20 cellular contexts compared by ENCODE assay signal in the genomic region with DNA sequence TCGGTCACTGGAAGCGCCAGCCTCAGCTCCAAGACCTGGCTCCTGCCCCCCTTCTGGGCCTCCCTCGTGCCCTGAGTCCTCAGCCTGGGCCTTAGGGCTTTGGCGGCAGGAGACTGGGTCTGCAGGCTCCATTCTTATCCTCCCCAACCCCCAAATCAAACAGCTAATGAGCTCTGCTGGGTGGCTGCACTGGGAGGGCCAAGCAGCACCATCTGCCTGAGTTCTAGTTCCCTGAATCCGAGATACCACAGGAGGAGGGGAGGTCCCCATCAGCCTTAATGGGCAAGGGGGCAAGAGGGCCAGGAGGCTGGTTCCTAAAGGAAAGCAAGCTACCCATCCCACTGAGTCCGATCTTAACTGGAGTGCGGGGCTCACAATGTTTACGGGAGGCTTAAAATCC. TPM values are rescaled to one million over a fixed set of nuclear protein-coding genes. Genes with fewer than 3 reads are reported as not detected.
DNase-seq lines count a peak whose midpoint lies in the region; ATAC-seq and TF ChIP-seq lines count a peak whose summit lies in the region.
"Had no signal": no experiment of that assay in that cellular context is flagged by ENCODE, and none has a peak within 500 bp of the region (broad histone marks: within the 10 kb centered on the region; RNA-seq: fewer than 3 reads in every experiment).

No MANE protein-coding gene starts in this region.

- TF ChIP-seq CTCF in CD14-positive monocyte (IDR thresholded peaks at IDR 0.05) = no peak
- TF ChIP-seq CTCF in brain (conservative IDR thresholded peaks at IDR 0.05) = no peak

- H3K27ac Mint-ChIP-seq in CD14-positive monocyte (no peak overlapping the region), brain (peak overlapping the region in 4 of 5 experiments; percentile 34 to 92 (median 62))
- H3K27ac Mint-ChIP-seq: CD8-positive, alpha-beta T cell; naive B cell had no signal

- DNase-seq in CD14-positive monocyte (ENCODE audit: low spot score) = peak; percentile 7
- peak; percentile 63 for DNase-seq in DMS53 (lab: John Stamatoyannopoulos, UW)
- peak; percentile 68 for DNase-seq in NCI-H2171 treated with DMSO at 0.1 percent for 48 hours (lab: John Stamatoyannopoulos, UW)
- no peak for DNase-seq in germinal center (ENCODE audit: low spot score)
- no peak for DNase-seq in NCI-H2029 treated with DMSO at 0.1 percent for 48 hours (lab: John Stamatoyannopoulos, UW)
- no peak for DNase-seq in cerebellum (ENCODE audit: low spot score)
- DNase-seq: activated CD4-positive, alpha-beta T cell treated with anti-CD3 and anti-CD28 coated beads for 4 hours; activated CD8-positive, alpha-beta memory T cell treated with anti-CD3 and anti-CD28 coated beads, Interleukin-2, amount 50 U/mL, for 4 hours; activated effector memory CD4-positive, alpha-beta T cell treated with Interleukin-2 at 50 U/mL for 16 hours; CD8-positive, alpha-beta T cell; heart right ventricle; mammary epithelial cell; naive B cell; NCI-H526 treated with DMSO at 0.1 percent for 48 hours; stimulated activated CD4-positive, alpha-beta T cell treated with anti-CD3 and anti-CD28 coated beads, Interleukin-4, amount 100 ng/mL, for 1 hour had no signal

- H3K4me3 Mint-ChIP-seq in CD14-positive monocyte = no peak overlapping the region
- no peak overlapping the region for H3K4me3 Mint-ChIP-seq in brain
- H3K4me3 Mint-ChIP-seq: CD8-positive, alpha-beta T cell; naive B cell had no signal

- intact Hi-C loops in CD14-positive monocyte (cut with micrococcal nuclease) = no loop called here

- H3K9me3 Mint-ChIP-seq in CD14-positive monocyte (no peaks in the 10 kb centered on the region), brain (peaks cover 0 to 8% (median 0%) of the 10 kb centered on the region in 5 experiments)
- H3K9me3 Mint-ChIP-seq: CD8-positive, alpha-beta T cell had no signal

- H3K27me3 Mint-ChIP-seq in CD14-positive monocyte (ENCODE audit: low read depth in 3 of 3) = peaks cover 3 to 6% (median 5%) of the 10 kb centered on the region in 3 donors
- H3K27me3 Mint-ChIP-seq in brain = no peaks in the 10 kb centered on the region

- H3K4me1 Mint-ChIP-seq in CD14-positive monocyte (no peaks in the 10 kb centered on the region), brain (peaks cover 47% of the 10 kb centered on the region)
- H3K4me1 Mint-ChIP-seq: naive B cell had no signal

- ATAC-seq in GM21528 (IDR thresholded peaks at IDR 0.05; ENCODE audit: low FRiP score, unreplicated experiment) = no peak
- ATAC-seq: CD8-positive, alpha-beta T cell; heart right ventricle; Panc1 had no signal

- no peaks in the 10 kb centered on the region for H3K36me3 Mint-ChIP-seq in CD14-positive monocyte
- H3K36me3 Mint-ChIP-seq in brain = no peaks in the 10 kb centered on the region
- H3K36me3 Mint-ChIP-seq: CD8-positive, alpha-beta T cell; naive B cell had no signal

RNA-seq across cellular contexts. Expression of a gene that starts 52.9 kb away (rescaled TPM):
- polyA plus RNA-seq in CD14-positive monocyte (not detected), brain (ENCODE audit: insufficient read depth, low read depth, low replicate concordance) (6.1 TPM)
- total RNA-seq in cerebellum = 0.45 TPM
- total RNA-seq: G401, vagina had no signal
- polyA plus RNA-seq: mammary epithelial cell had no signal

Comparison
In these comparisons a context has a peak if more than half of its experiments do, and no peak if none do; other contexts are left out.
1. DNase-seq: peak in CD14-positive monocyte (single experiment), DMS53 (single experiment) and NCI-H2171 treated with DMSO at 0.1 percent for 48 hours (single experiment); none in germinal center (single experiment), NCI-H2029 treated with DMSO at 0.1 percent for 48 hours (single experiment) and cerebellum (single experiment).
2. H3K27ac Mint-ChIP-seq: peak in brain (4 of 5); none in CD14-positive monocyte (0 of 7).